In the genomic region with DNA sequence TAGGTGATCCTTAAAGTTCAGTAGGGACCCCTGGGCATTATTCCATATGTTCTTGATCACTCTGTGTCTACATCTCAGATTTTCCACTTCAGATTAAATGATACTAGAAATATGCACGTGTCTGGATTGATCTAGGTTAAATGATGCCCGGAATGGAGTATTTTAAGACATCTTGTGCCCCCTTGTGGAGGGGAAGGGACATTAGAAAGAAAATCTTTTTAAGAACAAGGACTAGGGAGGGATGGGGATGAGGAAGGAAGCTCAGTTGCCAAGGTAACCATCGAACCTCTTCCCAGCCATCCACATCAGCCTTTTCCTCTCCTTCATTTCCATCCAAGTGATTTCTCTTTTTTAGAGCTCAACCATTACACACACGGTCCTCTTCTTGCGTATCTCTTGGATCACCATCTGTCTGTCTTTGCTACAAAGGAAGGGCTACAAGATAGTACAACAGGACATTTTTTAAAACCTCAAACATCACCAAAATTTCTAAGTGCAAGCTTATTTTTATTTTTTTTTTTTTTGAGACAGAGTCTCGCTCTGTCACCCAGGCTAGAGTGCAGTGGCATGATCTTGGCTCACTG, we compare ENCODE assay signal across 8 cellular contexts. TPM values are rescaled to one million over a fixed set of nuclear protein-coding genes. Genes with fewer than 3 reads are reported as not detected.
A peak's percentile ranks its signal among the peaks of the same experiment; 100 is the strongest.
DNase-seq lines count a peak whose midpoint lies in the region.

No MANE protein-coding gene starts in this region.

- DNase-seq in SIG-M5 treated with dmso at 0.1 percent for 504 hours (lab: John Stamatoyannopoulos, UW; ENCODE audit: unreplicated experiment) (peak; percentile 70), SIG-M5 (lab: John Stamatoyannopoulos, UW) (no peak), HuH-7 (ENCODE audit: low spot score) (peak; percentile 48), SK-N-MC (ENCODE audit: low read depth, low spot score) (peak; percentile 5), myocyte (ENCODE audit: low read depth) (peak; percentile 67), mucosa of gallbladder (ENCODE audit: low spot score) (no peak)
- peak in 1 of 3 donors; percentile 38 for DNase-seq in effector memory CD4-positive, alpha-beta T cell
- no peak for DNase-seq in activated CD4-positive, CD25-positive, alpha-beta regulatory T cell (lab: John Stamatoyannopoulos, UW)

- no peak overlapping the region for H3K27ac ChIP-seq in SK-N-MC
- H3K27ac ChIP-seq in effector memory CD4-positive, alpha-beta T cell (ENCODE audit: insufficient read depth, low read length, poor library complexity, severe bottlenecking) = peak overlapping the region; percentile 99

- H3K36me3 ChIP-seq in SK-N-MC (ENCODE audit: insufficient read depth, low read length) = no peaks in the 10 kb centered on the region
- no peaks in the 10 kb centered on the region for H3K36me3 ChIP-seq in effector memory CD4-positive, alpha-beta T cell (ENCODE audit: control insufficient read depth, insufficient read depth, low read length)

- H3K4me1 ChIP-seq in effector memory CD4-positive, alpha-beta T cell (ENCODE audit: control insufficient read depth, insufficient read depth, low read length, poor library complexity, severe bottlenecking) = peaks cover 65% of the 10 kb centered on the region

- H3K9ac ChIP-seq in SK-N-MC (ENCODE audit: insufficient read length) = no peak overlapping the region

- H3K27me3 ChIP-seq in effector memory CD4-positive, alpha-beta T cell (replicated peaks; ENCODE audit: control insufficient read depth, insufficient read depth, low read length, poor library complexity, severe bottlenecking) = no peaks in the 10 kb centered on the region

- no peaks in the 10 kb centered on the region for H3K9me3 ChIP-seq in SK-N-MC (ENCODE audit: low read depth, low read length)
- H3K9me3 ChIP-seq in effector memory CD4-positive, alpha-beta T cell (ENCODE audit: control insufficient read depth, low read length) = no peaks in the 10 kb centered on the region

- no peak overlapping the region for H3K4me3 ChIP-seq in SK-N-MC
- H3K4me3 ChIP-seq in effector memory CD4-positive, alpha-beta T cell (ENCODE audit: insufficient read depth, low read depth, low read length, poor library complexity, severe bottlenecking) = no peak overlapping the region

RNA-seq across cellular contexts. Expression of gene PRSS2, which starts 40.5 kb away (rescaled TPM):
- total RNA-seq in myocyte (not detected in 2 replicates), mucosa of gallbladder (94.5 TPM)
- polyA plus RNA-seq in myocyte (2012) = not detected

RNA-seq across cellular contexts. Expression of gene EPHB6, which starts 43.6 kb away (rescaled TPM):
- total RNA-seq in myocyte = 0.08 and 0.16 TPM in 2 replicates
- polyA plus RNA-seq in myocyte (2012) = 0.33 TPM
- total RNA-seq in mucosa of gallbladder = 16.7 TPM

Comparison
In these comparisons a context has a peak if more than half of its experiments do, and no peak if none do; other contexts are left out.
1. DNase-seq: peak in SIG-M5 treated with dmso at 0.1 percent for 504 hours (single experiment), HuH-7 (single experiment), SK-N-MC (single experiment) and myocyte (single experiment); none in SIG-M5 (single experiment), activated CD4-positive, CD25-positive, alpha-beta regulatory T cell (0 of 4) and mucosa of gallbladder (single experiment).
2. RNA of gene PRSS2, which starts 40.5 kb away (total RNA-seq): 94.5 TPM in mucosa of gallbladder (single experiment); not detected in myocyte; every median in the first group is over 10 times any median in the second.
3. RNA of gene EPHB6, which starts 43.6 kb away (total RNA-seq): 16.7 TPM in mucosa of gallbladder (single experiment); 0.08 to 0.16 TPM in myocyte; every median in the first group is over 10 times any median in the second.